Comparison of ENCODE assay signal across 8 cellular contexts in the genomic region with DNA sequence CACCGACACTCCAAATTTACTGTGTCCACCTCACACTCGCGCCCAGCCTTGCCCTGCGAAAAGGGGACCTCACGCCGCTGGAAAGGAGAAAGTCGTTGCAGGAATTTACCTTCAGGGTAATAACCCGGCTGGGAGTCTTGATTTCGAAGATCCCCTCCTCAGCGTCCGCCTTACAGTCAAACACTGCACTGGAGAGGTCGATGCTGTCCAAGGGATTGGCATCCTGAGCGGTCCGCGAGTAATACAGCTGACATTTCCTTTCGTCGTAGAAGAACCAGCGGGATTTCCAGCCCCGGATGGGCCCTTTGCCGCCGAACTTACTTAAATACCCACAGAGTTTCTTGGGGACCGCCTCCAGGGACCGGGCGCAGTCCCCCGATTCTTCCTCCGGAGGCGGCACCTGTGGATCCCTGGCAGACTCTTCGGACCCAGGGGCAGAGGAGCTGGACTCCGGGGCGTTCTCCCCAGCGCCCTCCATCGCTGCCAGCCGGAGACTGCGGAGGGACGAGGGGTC. TPM values are rescaled to one million over a fixed set of nuclear protein-coding genes. Genes with fewer than 3 reads are reported as not detected.
A peak's percentile ranks its signal among the peaks of the same experiment; 100 is the strongest.
DNase-seq lines count a peak whose midpoint lies in the region; ATAC-seq and TF ChIP-seq lines count a peak whose summit lies in the region.

No MANE protein-coding gene starts in this region.

- H4K20me1 ChIP-seq in DND-41 (ENCODE audit: insufficient read depth, low read length), result no peaks in the 10 kb centered on the region
- no peaks in the 10 kb centered on the region for H4K20me1 ChIP-seq in smooth muscle cell (ENCODE audit: low read depth)

- H3K79me2 ChIP-seq in DND-41 (ENCODE audit: insufficient read depth, low read length) (no peaks in the 10 kb centered on the region), smooth muscle cell (ENCODE audit: low read depth) (peaks cover 12% of the 10 kb centered on the region)

- H3K9ac ChIP-seq in DND-41 (ENCODE audit: low read depth, low read length) (peak overlapping the region; percentile 95), smooth muscle cell (ENCODE audit: low read depth) (peak overlapping the region; percentile 84)

- H3K4me2 ChIP-seq in DND-41 (ENCODE audit: insufficient read depth, low read length) (peak overlapping the region; percentile 72), smooth muscle cell (peak overlapping the region; percentile 99)

- H3K9me3 ChIP-seq in DND-41 (ENCODE audit: insufficient read depth, low read length, severe bottlenecking) (no peaks in the 10 kb centered on the region), iPS-18c (ENCODE audit: control insufficient read depth, insufficient read depth, low read length) (no peaks in the 10 kb centered on the region), smooth muscle cell (replicated peaks; ENCODE audit: low read depth) (no peaks in the 10 kb centered on the region)

- no peak for DNase-seq in DND-41
- peak; percentile 39 for DNase-seq in HuH-7 (ENCODE audit: low spot score)
- DNase-seq in smooth muscle cell (lab: John Stamatoyannopoulos, UW; ENCODE audit: unreplicated experiment), result no peak
- DNase-seq in Kasumi-1 (lab: John Stamatoyannopoulos, UW), result no peak
- DNase-seq in mucosa of gallbladder (ENCODE audit: low spot score), result no peak

- WGBS in smooth muscle cell (ENCODE audit: low lambda C conversion rate), result 2% methylated on average over 34 of the region's 35 CpGs

- no peak; the same call in 2 of the 3 replicates for ATAC-seq in DND-41 (ENCODE audit: insufficient read depth, low read depth)
- ATAC-seq in GM19455 (IDR thresholded peaks at IDR 0.05; ENCODE audit: unreplicated experiment), result peak; percentile 36

- H3K4me1 ChIP-seq in DND-41 (ENCODE audit: insufficient read depth, low read length), result peaks cover 26% of the 10 kb centered on the region
- H3K4me1 ChIP-seq in smooth muscle cell (ENCODE audit: low read depth), result peaks cover 11% of the 10 kb centered on the region

- TF ChIP-seq CTCF in DND-41 (IDR thresholded peaks at IDR 0.05; ENCODE audit: borderline replicate concordance, extremely low read depth, low read length, poor library complexity, severe bottlenecking) (no peak), smooth muscle cell (IDR thresholded peaks at IDR 0.05; ENCODE audit: borderline replicate concordance, insufficient read depth, poor library complexity, severe bottlenecking) (no peak)

- H3K27ac ChIP-seq in DND-41 (ENCODE audit: low read length) (peak overlapping the region; percentile 1; the same call in 1 of the 2 replicates), angular gyrus (ENCODE audit: low read depth, low read length) (peak overlapping the region; percentile 7), smooth muscle cell (ENCODE audit: low read depth) (no peak overlapping the region)

- H3K36me3 ChIP-seq in DND-41 (ENCODE audit: insufficient read depth, low read length) (no peaks in the 10 kb centered on the region), smooth muscle cell (ENCODE audit: low read depth) (no peaks in the 10 kb centered on the region)

- H3K4me3 ChIP-seq in DND-41 (ENCODE audit: low read depth in 1 of 2, low read length in 2 of 2), result peak overlapping the region; percentile 95 to 99; a peak in 3 of 4 replicates
- peak overlapping the region; percentile 69 for H3K4me3 ChIP-seq in iPS-18c (ENCODE audit: insufficient read depth, low read depth, low read length)
- H3K4me3 ChIP-seq in smooth muscle cell, result peak overlapping the region; percentile 76

- peak overlapping the region; percentile 100 for H2AFZ ChIP-seq in DND-41 (ENCODE audit: low read depth, low read length)
- H2AFZ ChIP-seq in smooth muscle cell (ENCODE audit: low read depth), result peak overlapping the region; percentile 99

- peaks cover 6% of the 10 kb centered on the region for H3F3A ChIP-seq in smooth muscle cell (ENCODE audit: low read depth)

- H3K27me3 ChIP-seq in DND-41 (ENCODE audit: insufficient read depth, low read length, poor library complexity) (peaks cover 7% of the 10 kb centered on the region), smooth muscle cell (ENCODE audit: low read depth) (no peaks in the 10 kb centered on the region)

RNA-seq across cellular contexts. Expression of a gene that starts 0.3 kb away (rescaled TPM):
- 7.7 and 9.3 TPM in 2 replicates for total RNA-seq in smooth muscle cell
- 8.6 and 14.1 TPM in 2 replicates for polyA plus RNA-seq in smooth muscle cell
- 16.7 TPM for total RNA-seq in mucosa of gallbladder
